ENCODE assay signal across 8 cellular contexts in the genomic region with DNA sequence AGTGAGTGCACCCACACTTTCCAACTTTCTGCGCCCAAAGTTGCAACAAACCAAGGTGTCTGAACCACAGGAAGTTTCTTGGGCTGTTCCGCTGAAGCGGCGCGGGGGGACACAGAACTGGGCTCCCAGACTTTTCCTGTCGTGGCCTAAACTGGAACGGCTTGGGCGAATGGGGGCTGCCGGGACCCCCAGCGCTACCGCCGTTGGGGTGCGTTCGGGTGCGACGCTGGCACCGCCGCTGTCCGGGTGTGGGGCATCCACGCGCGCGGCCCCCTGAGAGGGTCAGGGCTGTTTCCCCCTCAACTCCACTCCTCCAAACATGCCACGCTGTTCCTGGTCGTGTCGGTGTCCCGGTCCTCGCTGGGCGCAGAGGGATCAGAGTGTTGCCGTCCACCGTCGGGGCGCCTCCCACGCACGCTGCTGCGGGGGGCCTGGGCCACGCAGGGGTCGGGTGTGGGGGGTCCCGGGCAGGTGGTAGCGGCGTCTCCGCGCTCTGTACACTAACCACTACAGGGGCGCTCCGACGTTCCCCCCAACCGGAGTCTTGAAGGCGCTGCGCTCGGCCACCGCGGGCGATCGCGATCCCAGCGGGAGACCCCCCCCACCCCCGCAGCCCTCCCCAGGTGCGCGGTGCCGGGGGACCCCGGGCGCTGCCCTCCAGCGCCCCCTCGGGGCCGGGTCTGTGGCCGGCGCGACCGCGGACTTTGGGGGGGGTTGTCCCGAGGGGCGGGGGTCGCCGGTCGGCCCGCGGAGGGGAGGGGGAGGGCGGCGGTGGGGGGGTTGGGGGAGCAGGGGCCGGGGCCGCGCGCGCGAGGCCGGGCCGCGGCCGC. TPM values are rescaled to one million over a fixed set of nuclear protein-coding genes. Genes with fewer than 3 reads are reported as not detected.
DNase-seq lines count a peak whose midpoint lies in the region; ATAC-seq, FAIRE-seq and TF ChIP-seq lines count a peak whose summit lies in the region.

No MANE protein-coding gene starts in this region.

- no peak for FAIRE-seq in GM19239 (lab: Jason Lieb, UNC)
- FAIRE-seq in astrocyte (lab: Jason Lieb, UNC) = no peak
- no peak for FAIRE-seq in small intestine (lab: Jason Lieb, UNC)

- peaks cover 33% of the 10 kb centered on the region for H3K79me2 ChIP-seq in astrocyte (ENCODE audit: insufficient read depth, low read length)

- TF ChIP-seq CTCF in astrocyte (IDR thresholded peaks at IDR 0.05; ENCODE audit: insufficient read depth, low read depth, low read length) = no peak

- H3K9ac ChIP-seq in astrocyte (ENCODE audit: low read length) = peak overlapping the region; percentile 84

- H3K27ac Mint-ChIP-seq in astrocyte (ENCODE audit: unreplicated experiment) = peak overlapping the region; percentile 20

- H3K4me1 ChIP-seq in astrocyte (ENCODE audit: insufficient read depth, low read length) (peaks cover 9% of the 10 kb centered on the region), small intestine (ENCODE audit: control insufficient read depth in 2 of 2, insufficient read depth in 1 of 2, low read depth in 1 of 2, low read length in 1 of 2) (peaks cover 0 to 6% of the 10 kb centered on the region in 2 donors)

- DNase-seq in Ammon's horn (ENCODE audit: low spot score) (peak; percentile 12), GM19239 (ENCODE audit: insufficient read length, low spot score) (peak; percentile 43), SW480 (ENCODE audit: low spot score) (peak; percentile 65), astrocyte (ENCODE audit: low read depth) (no peak), small intestine (peak; percentile 44)

- peak overlapping the region; percentile 88 for H3K4me2 ChIP-seq in astrocyte (ENCODE audit: low read length)

- ATAC-seq in HG03439 (IDR thresholded peaks at IDR 0.05; ENCODE audit: unreplicated experiment) (peak; percentile 38), HG03469 (IDR thresholded peaks at IDR 0.05; ENCODE audit: unreplicated experiment) (no peak)

- peak overlapping the region; percentile 86 for H3K4me3 Mint-ChIP-seq in astrocyte (ENCODE audit: unreplicated experiment)

- peaks cover 2% of the 10 kb centered on the region for H3K27me3 Mint-ChIP-seq in astrocyte (ENCODE audit: low read depth, unreplicated experiment)

- no peaks in the 10 kb centered on the region for H3K36me3 Mint-ChIP-seq in astrocyte (ENCODE audit: low read depth, unreplicated experiment)

- peak overlapping the region; percentile 62 for H3K4me3 ChIP-seq in astrocyte (ENCODE audit: insufficient read depth, low read depth, low read length)
- H3K4me3 ChIP-seq in iPS-18c (ENCODE audit: insufficient read depth, low read depth, low read length) = peak overlapping the region; percentile 56
- peak overlapping the region; percentile 89 to 93 for H3K4me3 ChIP-seq in small intestine (ENCODE audit: low read depth in 1 of 2, low read length in 2 of 2)

- H3K27ac ChIP-seq in astrocyte (ENCODE audit: low read depth, low read length) (peak overlapping the region; percentile 71), small intestine (ENCODE audit: low read depth in 1 of 2, low read length in 1 of 2) (peak overlapping the region; percentile 52 to 71)

- no peaks in the 10 kb centered on the region for H3K9me3 ChIP-seq in astrocyte (ENCODE audit: insufficient read depth, low read depth, low read length)
- no peaks in the 10 kb centered on the region for H3K9me3 ChIP-seq in iPS-18c (ENCODE audit: control insufficient read depth, insufficient read depth, low read length)
- no peaks in the 10 kb centered on the region for H3K9me3 ChIP-seq in small intestine (ENCODE audit: control insufficient read depth, low read depth)

- peaks cover 11% of the 10 kb centered on the region for H3K4me1 Mint-ChIP-seq in astrocyte (ENCODE audit: low read depth, unreplicated experiment)

- H3K36me3 ChIP-seq in astrocyte (ENCODE audit: insufficient read depth, low read length) (no peaks in the 10 kb centered on the region), small intestine (ENCODE audit: control insufficient read depth in 2 of 2, insufficient read depth in 2 of 2, low read length in 2 of 2) (no peaks in the 10 kb centered on the region)

- H3K27me3 ChIP-seq in astrocyte (ENCODE audit: insufficient read depth, low read length) (peaks cover 7% of the 10 kb centered on the region), small intestine (ENCODE audit: control insufficient read depth in 2 of 2, insufficient read depth in 2 of 2, low read length in 2 of 2) (no peaks in the 10 kb centered on the region)

- peak overlapping the region; percentile 76 for H2AFZ ChIP-seq in astrocyte (ENCODE audit: low read depth, low read length)

- no peaks in the 10 kb centered on the region for H3K9me3 Mint-ChIP-seq in astrocyte (ENCODE audit: unreplicated experiment)

- peaks cover 29% of the 10 kb centered on the region for H4K20me1 ChIP-seq in astrocyte (ENCODE audit: insufficient read depth, low read length)

- 0 to 1% (median 0%) methylated on average over 37 to 88 of the region's 89 CpGs for WGBS in small intestine, 3 donors

RNA-seq across cellular contexts. Expression of a gene that starts 2.2 kb away (rescaled TPM):
- total RNA-seq in astrocyte = 50.6 and 66.8 TPM in 2 replicates
- 10 to 100 TPM; 29.2 to 32.9 (median 31.8) TPM for polyA plus RNA-seq in small intestine
